In the genomic region with DNA sequence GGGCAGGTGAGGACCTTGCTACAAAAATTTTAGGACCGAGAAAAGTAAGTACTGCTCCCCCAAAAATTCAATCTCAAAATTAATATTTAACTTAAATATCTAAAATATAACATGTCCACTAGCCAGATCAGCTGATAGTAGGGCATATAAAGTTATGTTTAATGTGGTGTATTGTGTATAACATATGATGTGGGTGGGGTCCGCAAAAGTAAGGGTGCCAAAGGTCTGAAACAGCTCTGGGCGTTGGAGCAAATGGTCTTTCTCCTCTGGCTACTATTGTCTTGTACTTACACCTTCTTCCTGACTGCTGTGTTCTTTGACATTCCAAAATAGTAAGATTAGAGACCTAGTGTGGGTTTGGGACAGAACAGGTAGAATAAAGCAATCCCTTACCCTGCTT, we compare ENCODE assay signal across 38 cellular contexts. TPM values are rescaled to one million over a fixed set of nuclear protein-coding genes. Genes with fewer than 3 reads are reported as not detected.
"Had no signal": no experiment of that assay in that cellular context is flagged by ENCODE, and none has a peak within 500 bp of the region (broad histone marks: within the 10 kb centered on the region; RNA-seq: fewer than 3 reads in every experiment).

No MANE protein-coding gene starts in this region.

- H3K4me1 ChIP-seq: adrenal gland, body of pancreas, breast epithelium had no signal

- H3K9me3 Mint-ChIP-seq: activated B cell treated with CpG ODN at 0.5 μM for 24 hours; activated CD4-positive, alpha-beta memory T cell treated with anti-CD3 and anti-CD28 coated beads for 36 hours; activated CD4-positive, alpha-beta T cell treated with anti-CD3 and anti-CD28 coated beads, Interleukin-2, amount 10 ng/mL, durations not matched to agents 24 days and 14 days; activated CD8-positive, alpha-beta T cell treated with anti-CD3 and anti-CD28 coated beads for 36 hours; activated naive CD4-positive, alpha-beta T cell treated with anti-CD3 and anti-CD28 coated beads for 36 hours; activated naive CD4-positive, alpha-beta T cell treated with anti-CD3 and anti-CD28 coated beads, Interleukin-2, amount 50 U/mL, for 72 hours; activated naive CD8-positive, alpha-beta T cell treated with anti-CD3 and anti-CD28 coated beads for 36 hours; activated T-cell treated with anti-CD3 and anti-CD28 coated beads, Interleukin-2, amount 50 U/mL, for 4 hours; activated T-cell treated with anti-CD3 and anti-CD28 coated beads, Interleukin-2, amount 50 U/mL, for 72 hours; activated T-helper 1 cell treated with anti-CD3 and anti-CD28 coated beads, Interleukin-12 subunit alpha, Interleukin-12 subunit beta, Interleukin-2, Interleukin-4 antibody, amounts not matched to agents 30 ng/mL and 10 ng/mL and 1 ng/mL, durations not matched to agents 14 hours and 24 hours and 36 hours; activated T-helper 17 cell treated with anti-CD3 and anti-CD28 coated beads, Interleukin-2, amount 50 U/mL, for 72 hours; central memory CD8-positive, alpha-beta T cell; T-helper 1 cell treated with Interleukin-12 subunit alpha and Interleukin-12 subunit beta and Interleukin-4 antibody, amounts not matched to agents 30 μg/mL and 1 μg/mL, for 36 hours; T-helper 2 cell treated with Interferon-gamma antibody and Interleukin-4, amounts not matched to agents 5 μg/mL and 100 μg/mL, for 36 hours had no signal

- H3K36me3 Mint-ChIP-seq: activated CD4-positive, alpha-beta memory T cell treated with anti-CD3 and anti-CD28 coated beads for 36 hours; activated naive CD4-positive, alpha-beta T cell treated with anti-CD3 and anti-CD28 coated beads, Interleukin-2, amount 50 U/mL, for 72 hours; activated naive CD8-positive, alpha-beta T cell treated with anti-CD3 and anti-CD28 coated beads for 36 hours had no signal

- H3K4me1 Mint-ChIP-seq: activated B cell treated with CpG ODN at 0.5 μM for 24 hours; activated CD4-positive, alpha-beta T cell treated with anti-CD3 and anti-CD28 coated beads, Interleukin-2, amount 10 ng/mL, durations not matched to agents 24 days and 14 days; activated T-helper 17 cell treated with anti-CD3 and anti-CD28 coated beads, Interleukin-2, amount 50 U/mL, for 72 hours; central memory CD8-positive, alpha-beta T cell had no signal

- ATAC-seq: activated naive CD4-positive, alpha-beta T cell treated with anti-CD3 and anti-CD28 coated beads, Interleukin-2, amount 50 U/mL, for 72 hours; activated T-cell treated with anti-CD3 and anti-CD28 coated beads, Interleukin-2, amount 50 U/mL, for 4 hours; activated T-cell treated with anti-CD3 and anti-CD28 coated beads, Interleukin-2, amount 50 U/mL, for 72 hours; activated T-helper 17 cell treated with anti-CD3 and anti-CD28 coated beads, Interleukin-2, amount 50 U/mL, for 72 hours; body of pancreas had no signal

- H3K4me3 ChIP-seq: adrenal gland, body of pancreas, breast epithelium had no signal

- DNase-seq: activated B cell treated with CpG ODN at 0.5 μM for 24 hours; activated CD4-positive, alpha-beta memory T cell treated with anti-CD3 and anti-CD28 coated beads for 36 hours; activated CD4-positive, alpha-beta T cell treated with anti-CD3 and anti-CD28 coated beads for 4 hours; activated CD4-positive, alpha-beta T cell treated with anti-CD3 and anti-CD28 coated beads, Interleukin-2, amount 10 ng/mL, durations not matched to agents 24 days and 14 days; activated CD4-positive, alpha-beta T cell treated with anti-CD3 and anti-CD28 coated beads, Interleukin-2, amount 50 U/mL, for 1 hour; activated CD4-positive, alpha-beta T cell treated with anti-CD3 and anti-CD28 coated beads, Interleukin-2, amount 50 U/mL, for 4 hours; activated CD4-positive, CD25-positive, alpha-beta regulatory T cell treated with anti-CD3 and anti-CD28 coated beads, Interleukin-2, amount 50 U/mL, for 72 hours; activated CD8-positive, alpha-beta memory T cell treated with anti-CD3 and anti-CD28 coated beads, Interleukin-2, amount 50 U/mL, for 4 hours; activated CD8-positive, alpha-beta T cell treated with anti-CD3 and anti-CD28 coated beads for 36 hours; activated effector memory CD4-positive, alpha-beta T cell treated with anti-CD3 and anti-CD28 coated beads, Interleukin-2, amount 50 U/mL, for 16 hours; activated gamma-delta T cell treated with Interleukin-2 at 50 U/mL for 16 hours; activated naive CD4-positive, alpha-beta T cell; activated naive CD4-positive, alpha-beta T cell treated with anti-CD3 and anti-CD28 coated beads for 36 hours; activated naive CD4-positive, alpha-beta T cell treated with anti-CD3 and anti-CD28 coated beads, Interleukin-2, amount 50 U/mL, for 16 hours; activated naive CD8-positive, alpha-beta T cell treated with anti-CD3 and anti-CD28 coated beads for 36 hours; activated T-cell treated with anti-CD3 and anti-CD28 coated beads for 4 hours; activated T-cell treated with anti-CD3 and anti-CD28 coated beads, Interleukin-2, amount 50 U/mL, for 1 hour; activated T-cell treated with anti-CD3 and anti-CD28 coated beads, Interleukin-2, amount 50 U/mL, for 4 hours; activated T-cell treated with anti-CD3 and anti-CD28 coated beads, Interleukin-2, amount 50 U/mL, for 72 hours; adrenal gland; amniotic stem cell; aorta; body of pancreas; brain microvascular endothelial cell; cerebellar nuclear complex; T-helper 1 cell; T-helper 2 cell; T-helper 9 cell had no signal

- H3K9me3 ChIP-seq: adrenal gland, body of pancreas, breast epithelium had no signal

- H3K27ac Mint-ChIP-seq: activated B cell treated with CpG ODN at 0.5 μM for 24 hours; activated CD4-positive, alpha-beta memory T cell treated with anti-CD3 and anti-CD28 coated beads for 36 hours; activated CD4-positive, alpha-beta T cell treated with anti-CD3 and anti-CD28 coated beads, Interleukin-2, amount 10 ng/mL, durations not matched to agents 24 days and 14 days; activated CD8-positive, alpha-beta T cell treated with anti-CD3 and anti-CD28 coated beads for 36 hours; activated naive CD4-positive, alpha-beta T cell treated with anti-CD3 and anti-CD28 coated beads for 36 hours; activated naive CD4-positive, alpha-beta T cell treated with anti-CD3 and anti-CD28 coated beads, Interleukin-2, amount 50 U/mL, for 72 hours; activated naive CD8-positive, alpha-beta T cell treated with anti-CD3 and anti-CD28 coated beads for 36 hours; activated T-cell treated with anti-CD3 and anti-CD28 coated beads, Interleukin-2, amount 50 U/mL, for 72 hours; activated T-helper 1 cell treated with anti-CD3 and anti-CD28 coated beads, Interleukin-12 subunit alpha, Interleukin-12 subunit beta, Interleukin-2, Interleukin-4 antibody, amounts not matched to agents 30 ng/mL and 10 ng/mL and 1 ng/mL, durations not matched to agents 14 hours and 24 hours and 36 hours; activated T-helper 17 cell treated with anti-CD3 and anti-CD28 coated beads, Interleukin-2, amount 50 U/mL, for 72 hours; T-helper 1 cell treated with Interleukin-12 subunit alpha and Interleukin-12 subunit beta and Interleukin-4 antibody, amounts not matched to agents 30 μg/mL and 1 μg/mL, for 36 hours; T-helper 2 cell treated with Interferon-gamma antibody and Interleukin-4, amounts not matched to agents 5 μg/mL and 100 μg/mL, for 36 hours had no signal

- H3K4me3 Mint-ChIP-seq: activated B cell treated with CpG ODN at 0.5 μM for 24 hours; activated CD4-positive, alpha-beta memory T cell treated with anti-CD3 and anti-CD28 coated beads for 36 hours; activated CD4-positive, alpha-beta T cell treated with anti-CD3 and anti-CD28 coated beads, Interleukin-2, amount 10 ng/mL, durations not matched to agents 24 days and 14 days; activated CD8-positive, alpha-beta T cell treated with anti-CD3 and anti-CD28 coated beads for 36 hours; activated naive CD4-positive, alpha-beta T cell treated with anti-CD3 and anti-CD28 coated beads for 36 hours; activated naive CD8-positive, alpha-beta T cell treated with anti-CD3 and anti-CD28 coated beads for 36 hours; activated T-cell treated with anti-CD3 and anti-CD28 coated beads, Interleukin-2, amount 50 U/mL, for 4 hours; activated T-cell treated with anti-CD3 and anti-CD28 coated beads, Interleukin-2, amount 50 U/mL, for 72 hours; activated T-helper 1 cell treated with anti-CD3 and anti-CD28 coated beads, Interleukin-12 subunit alpha, Interleukin-12 subunit beta, Interleukin-2, Interleukin-4 antibody, amounts not matched to agents 30 ng/mL and 10 ng/mL and 1 ng/mL, durations not matched to agents 14 hours and 24 hours and 36 hours; activated T-helper 17 cell treated with anti-CD3 and anti-CD28 coated beads, Interleukin-2, amount 50 U/mL, for 72 hours; central memory CD8-positive, alpha-beta T cell; T-helper 1 cell treated with Interleukin-12 subunit alpha and Interleukin-12 subunit beta and Interleukin-4 antibody, amounts not matched to agents 30 μg/mL and 1 μg/mL, for 36 hours; T-helper 2 cell treated with Interferon-gamma antibody and Interleukin-4, amounts not matched to agents 5 μg/mL and 100 μg/mL, for 36 hours had no signal

- H3K27me3 ChIP-seq: body of pancreas, brain microvascular endothelial cell, breast epithelium had no signal

- H3K36me3 ChIP-seq: adrenal gland, brain microvascular endothelial cell, breast epithelium had no signal

- H3K27ac ChIP-seq: adrenal gland, body of pancreas, brain microvascular endothelial cell, breast epithelium, VCaP had no signal

RNA-seq across cellular contexts. Expression of a gene that starts 41.2 kb away (rescaled TPM):
- total RNA-seq: activated B cell treated with CpG ODN at 0.5 μM for 24 hours; activated CD4-positive, alpha-beta memory T cell treated with anti-CD3 and anti-CD28 coated beads for 36 hours; activated CD4-positive, alpha-beta T cell treated with anti-CD3 and anti-CD28 coated beads, Interleukin-2, amount 10 ng/mL, durations not matched to agents 24 days and 14 days; activated CD8-positive, alpha-beta memory T cell treated with anti-CD3 and anti-CD28 coated beads for 36 hours; activated CD8-positive, alpha-beta T cell treated with anti-CD3 and anti-CD28 coated beads for 36 hours; activated naive CD4-positive, alpha-beta T cell treated with anti-CD3 and anti-CD28 coated beads for 36 hours; activated naive CD4-positive, alpha-beta T cell treated with anti-CD3 and anti-CD28 coated beads, Interleukin-2, amount 50 U/mL, for 72 hours; activated naive CD8-positive, alpha-beta T cell treated with anti-CD3 and anti-CD28 coated beads for 36 hours; activated T-cell treated with anti-CD3 and anti-CD28 coated beads, Interleukin-2, amount 50 U/mL, for 4 hours; activated T-cell treated with anti-CD3 and anti-CD28 coated beads, Interleukin-2, amount 50 U/mL, for 72 hours; activated T-helper 1 cell treated with anti-CD3 and anti-CD28 coated beads, Interleukin-12 subunit alpha, Interleukin-12 subunit beta, Interleukin-2, Interleukin-4 antibody, amounts not matched to agents 30 ng/mL and 10 ng/mL and 1 ng/mL, durations not matched to agents 14 hours and 24 hours and 36 hours; activated T-helper 17 cell treated with anti-CD3 and anti-CD28 coated beads, Interleukin-2, amount 50 U/mL, for 72 hours; astrocyte had no signal
